27 cellular contexts compared by ENCODE assay signal in the genomic region with DNA sequence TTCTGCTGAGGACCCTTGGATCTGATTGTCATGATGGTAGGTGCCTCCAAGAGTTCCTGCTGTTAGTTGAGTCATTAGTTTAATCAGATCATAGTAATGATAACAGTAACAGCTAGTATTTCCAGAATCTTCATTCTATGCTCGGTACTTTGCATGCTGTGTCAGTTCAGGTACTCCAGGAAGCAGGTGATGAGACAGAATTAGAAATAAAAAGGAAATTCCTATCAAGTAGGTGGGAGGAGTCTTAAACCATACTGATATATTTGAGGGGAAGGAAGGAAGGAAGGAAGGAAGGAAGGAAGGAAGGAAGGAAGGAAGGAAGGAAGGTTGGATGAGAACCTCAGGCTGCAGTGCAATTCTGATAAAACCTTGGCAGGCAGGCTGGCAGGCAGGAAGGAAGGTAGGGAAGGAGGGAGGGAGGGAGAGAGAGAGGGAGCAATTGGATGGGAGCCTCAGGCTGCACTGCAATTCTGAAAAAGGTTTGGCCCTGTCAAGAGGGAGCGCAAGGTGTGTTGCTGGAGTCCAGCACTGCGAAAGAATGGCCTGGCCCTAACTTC.
"Had no signal": no experiment of that assay in that cellular context is flagged by ENCODE, and none has a peak within 500 bp of the region (broad histone marks: within the 10 kb centered on the region; RNA-seq: fewer than 3 reads in every experiment).

No MANE protein-coding gene starts in this region.

- H3K36me3 ChIP-seq: left lung, lower lobe of right lung, pancreas, prostate gland, thyroid gland, upper lobe of right lung had no signal

- H3K27me3 Mint-ChIP-seq: stimulated activated naive B cell treated with anti-CD40 and anti-IgM and Interleukin-4, amounts not matched to agents 10 μg/mL and 1 μg/mL and 100 μg/mL, for 72 hours had no signal

- H3K4me1 Mint-ChIP-seq: immature natural killer cell; naive thymus-derived CD8-positive, alpha-beta T cell; stimulated activated naive B cell treated with anti-CD40 and anti-IgM and Interleukin-4, amounts not matched to agents 10 μg/mL and 1 μg/mL and 100 μg/mL, for 72 hours had no signal

- H3K9me3 Mint-ChIP-seq: naive thymus-derived CD8-positive, alpha-beta T cell; stimulated activated naive B cell treated with anti-CD40 and anti-IgM and Interleukin-4, amounts not matched to agents 10 μg/mL and 1 μg/mL and 100 μg/mL, for 72 hours had no signal

- H3K27ac ChIP-seq: left lung, lower lobe of right lung, pancreas, prostate gland, skin epidermis, stomach, testis, thyroid gland, upper lobe of right lung had no signal

- H3K36me3 Mint-ChIP-seq: immature natural killer cell; naive thymus-derived CD8-positive, alpha-beta T cell; stimulated activated naive B cell treated with anti-CD40 and anti-IgM and Interleukin-4, amounts not matched to agents 10 μg/mL and 1 μg/mL and 100 μg/mL, for 72 hours had no signal

- H3K4me1 ChIP-seq: left lung, lower lobe of right lung, pancreas, prostate gland, stomach, testis, thyroid gland, upper lobe of right lung had no signal

- H3K27me3 ChIP-seq: left lung, pancreas, stomach, testis, thyroid gland, upper lobe of right lung had no signal

- DNase-seq: hypothalamus; immature natural killer cell; kidney; left colon; left lung; lower lobe of right lung; mammary epithelial cell; mesenchymal stem cell; naive thymus-derived CD8-positive, alpha-beta T cell; nucleus accumbens; pancreas; posterior cingulate gyrus; retina; right cardiac atrium; stimulated activated CD4-positive, alpha-beta T cell treated with anti-CD3 and anti-CD28 coated beads, Interleukin-12 subunit alpha, Interleukin-12 subunit beta, amount 100 ng/mL, for 4 hours; stimulated activated CD4-positive, alpha-beta T cell treated with anti-CD3 and anti-CD28 coated beads, Interleukin-15, amount 100 ng/mL, for 24 hours; stimulated activated CD4-positive, alpha-beta T cell treated with anti-CD3 and anti-CD28 coated beads, Interleukin-2, amount 100 ng/mL, for 24 hours; stimulated activated CD4-positive, alpha-beta T cell treated with anti-CD3 and anti-CD28 coated beads, Interleukin-4, amount 100 ng/mL, for 1 hour; stimulated activated naive B cell treated with anti-CD40 and anti-IgM and Interleukin-4, amounts not matched to agents 10 μg/mL and 1 μg/mL and 100 μg/mL, for 72 hours; stimulated activated naive CD8-positive, alpha-beta T cell treated with anti-CD3 and anti-CD28 coated beads, Interleukin-15, Interleukin-2, amounts not matched to agents 100 U/mL and 50 U/mL, for 24 hours; stomach; testis; thyroid gland; trophoblast cell; upper lobe of right lung had no signal

- H3K4me3 ChIP-seq: left lung, lower lobe of right lung, pancreas, prostate gland, skin epidermis, stomach, testis, thyroid gland, upper lobe of right lung had no signal

- H3K27ac Mint-ChIP-seq: immature natural killer cell; stimulated activated naive B cell treated with anti-CD40 and anti-IgM and Interleukin-4, amounts not matched to agents 10 μg/mL and 1 μg/mL and 100 μg/mL, for 72 hours had no signal

- H3K9me3 ChIP-seq: left lung, lower lobe of right lung, pancreas, prostate gland, stomach, testis, thyroid gland, upper lobe of right lung had no signal

- H3K4me3 Mint-ChIP-seq: immature natural killer cell; naive thymus-derived CD8-positive, alpha-beta T cell; stimulated activated naive B cell treated with anti-CD40 and anti-IgM and Interleukin-4, amounts not matched to agents 10 μg/mL and 1 μg/mL and 100 μg/mL, for 72 hours had no signal
